8 cellular contexts compared by ENCODE assay signal in genomic region chr3:130111185-130111864, GRCh38. TPM values are rescaled to one million over a fixed set of nuclear protein-coding genes. Genes with fewer than 3 reads are reported as not detected.
A peak's percentile ranks its signal among the peaks of the same experiment; 100 is the strongest.
DNase-seq lines count a peak whose midpoint lies in the region; ATAC-seq and TF ChIP-seq lines count a peak whose summit lies in the region.

No MANE protein-coding gene starts in this region.

- H3K4me1 Mint-ChIP-seq in activated naive CD8-positive, alpha-beta T cell treated with anti-CD3 and anti-CD28 coated beads for 36 hours = peaks cover 18% of the 10 kb centered on the region
- H3K4me1 Mint-ChIP-seq in glutamatergic neuron (ENCODE audit: low read depth, unreplicated experiment) (peaks cover 14% of the 10 kb centered on the region), osteocyte (ENCODE audit: unreplicated experiment) (peaks cover 23% of the 10 kb centered on the region)

- POLR2A ChIA-PET in GM10248 (lab: Yijun Ruan, JAX) = interaction anchor here (1.3 kb wide), 1 partner anchor 795 kb away, joined by 3 read pairs; a partner anchor contains a TSS

- peak overlapping the region; percentile 39 to 80 (median 66) for H3K4me3 ChIP-seq in thyroid gland (replicated peaks in 1 of 3)

- H3K27me3 ChIP-seq in thyroid gland = no peaks in the 10 kb centered on the region

- TF ChIP-seq CTCF in GM10248 (IDR thresholded peaks at IDR 0.05; ENCODE audit: control extremely low read depth, extremely low read depth, low read depth, missing control alignments) = no peak
- TF ChIP-seq CTCF in glutamatergic neuron (IDR thresholded peaks at IDR 0.05; ENCODE audit: partially characterized antibody, unreplicated experiment) = no peak
- TF ChIP-seq CTCF in osteocyte (IDR thresholded peaks at IDR 0.05) = no peak
- TF ChIP-seq CTCF in thyroid gland (IDR thresholded peaks at IDR 0.05) = no peak

- no peaks in the 10 kb centered on the region for H3K9me3 Mint-ChIP-seq in activated naive CD8-positive, alpha-beta T cell treated with anti-CD3 and anti-CD28 coated beads for 36 hours
- peaks cover 10% of the 10 kb centered on the region for H3K9me3 Mint-ChIP-seq in glutamatergic neuron (ENCODE audit: unreplicated experiment)
- H3K9me3 Mint-ChIP-seq in osteocyte (ENCODE audit: unreplicated experiment) = no peaks in the 10 kb centered on the region

- DNase-seq in GM10248 (ENCODE audit: extremely low spot score) (peak; percentile 90), NCI-H1092 treated with DMSO at 0.1 percent for 48 hours (lab: John Stamatoyannopoulos, UW) (peak; percentile 96), glutamatergic neuron (peak; percentile 99), osteocyte (ENCODE audit: extremely low spot score, unreplicated experiment) (peak; percentile 100), thyroid gland (peak; percentile 99)
- peak; percentile 99 for DNase-seq in activated naive CD8-positive, alpha-beta T cell treated with anti-CD3 and anti-CD28 coated beads for 36 hours

- H3K27ac Mint-ChIP-seq in activated naive CD8-positive, alpha-beta T cell treated with anti-CD3 and anti-CD28 coated beads for 36 hours = peak overlapping the region; percentile 99
- peak overlapping the region; percentile 97 for H3K27ac Mint-ChIP-seq in glutamatergic neuron (ENCODE audit: unreplicated experiment)
- peak overlapping the region; percentile 91 for H3K27ac Mint-ChIP-seq in osteocyte (ENCODE audit: unreplicated experiment)

- intact Hi-C loops in thyroid gland (cut with DNase I) = no loop called here

- no peaks in the 10 kb centered on the region for H3K36me3 ChIP-seq in thyroid gland

- H3K4me1 ChIP-seq in thyroid gland = peaks cover 4 to 6% of the 10 kb centered on the region in 2 donors

- peak overlapping the region in 1 of 3 donors; percentile 49 for H3K27ac ChIP-seq in thyroid gland

- no peaks in the 10 kb centered on the region for H3K27me3 Mint-ChIP-seq in activated naive CD8-positive, alpha-beta T cell treated with anti-CD3 and anti-CD28 coated beads for 36 hours
- H3K27me3 Mint-ChIP-seq in glutamatergic neuron (ENCODE audit: unreplicated experiment) (peaks cover 5% of the 10 kb centered on the region), osteocyte (ENCODE audit: unreplicated experiment) (no peaks in the 10 kb centered on the region)

- peaks cover 9% of the 10 kb centered on the region for H3K36me3 Mint-ChIP-seq in activated naive CD8-positive, alpha-beta T cell treated with anti-CD3 and anti-CD28 coated beads for 36 hours
- H3K36me3 Mint-ChIP-seq in glutamatergic neuron (ENCODE audit: unreplicated experiment) (no peaks in the 10 kb centered on the region), osteocyte (ENCODE audit: unreplicated experiment) (no peaks in the 10 kb centered on the region)

- no peaks in the 10 kb centered on the region for H3K9me3 ChIP-seq in thyroid gland

- ATAC-seq in HG02623 (IDR thresholded peaks at IDR 0.05; ENCODE audit: unreplicated experiment) (peak; percentile 97), SK-N-SH treated with all-trans-retinoic acid at 6 μM for 48 hours (peak; percentile 100)

- CTCF ChIA-PET in GM10248 (lab: Yijun Ruan, JAX) = interaction anchor here (0.6 to 8.3 kb wide), 2 partner anchors 15 to 169 kb away, joined by 3 to 46 read pairs; no protein-coding TSS in a partner anchor

- TF ChIP-seq POLR2A in thyroid gland (IDR thresholded peaks at IDR 0.05) = peak in 1 of 2 donors; percentile 56

- H3K4me3 Mint-ChIP-seq in activated naive CD8-positive, alpha-beta T cell treated with anti-CD3 and anti-CD28 coated beads for 36 hours = peak overlapping the region; percentile 96
- H3K4me3 Mint-ChIP-seq in glutamatergic neuron (ENCODE audit: unreplicated experiment) (peak overlapping the region; percentile 96), osteocyte (ENCODE audit: unreplicated experiment) (peak overlapping the region; percentile 87)

- WGBS in thyroid gland, 2 donors = 0% methylated on average over 22 to 32 of the region's 54 CpGs

TF ChIP-seq in SK-N-SH treated with all-trans-retinoic acid at 6 μM for 48 hours, 23 proteins besides CTCF, POLR2A, EP300 and RAD21:
- TF ChIP-seq ARNTL (CRISPR knock-in tag; IDR thresholded peaks at IDR 0.05; ENCODE audit: borderline replicate concordance, low read depth) (no peak), TOX (CRISPR knock-in tag; IDR thresholded peaks at IDR 0.05; ENCODE audit: borderline replicate concordance) (no peak), ZFP3 (CRISPR knock-in tag; IDR thresholded peaks at IDR 0.05) (peak; percentile 98), TSHZ2 (CRISPR knock-in tag; IDR thresholded peaks at IDR 0.05) (no peak)

RNA-seq across cellular contexts. Expression of gene ALG1L2, which starts 29.7 kb away (rescaled TPM):
- under 1 TPM; 0.56 TPM for total RNA-seq in activated naive CD8-positive, alpha-beta T cell treated with anti-CD3 and anti-CD28 coated beads for 36 hours
- 1.9 TPM for total RNA-seq in glutamatergic neuron (ENCODE audit: unreplicated experiment)
- total RNA-seq in osteocyte = 2.1 and 2.4 TPM in 2 replicates
- 1 to 10 TPM in 2 of 4 donors, not detected in 2; 1.7 TPM for total RNA-seq in thyroid gland
